21 cellular contexts compared by ENCODE assay signal in genomic region chr21:46504681-46505080, GRCh38. TPM values are rescaled to one million over a fixed set of nuclear protein-coding genes. Genes with fewer than 3 reads are reported as not detected.
A peak's percentile ranks its signal among the peaks of the same experiment; 100 is the strongest.
DNase-seq lines count a peak whose midpoint lies in the region; ATAC-seq and FAIRE-seq lines count a peak whose summit lies in the region.
"Had no signal": no experiment of that assay in that cellular context is flagged by ENCODE, and none has a peak within 500 bp of the region (broad histone marks: within the 10 kb centered on the region; RNA-seq: fewer than 3 reads in every experiment).

No MANE protein-coding gene starts in this region.

- peaks cover 21% of the 10 kb centered on the region for H3K36me3 ChIP-seq in CD4-positive, alpha-beta memory T cell (ENCODE audit: insufficient read depth, low read length)
- H3K36me3 ChIP-seq in naive thymus-derived CD4-positive, alpha-beta T cell (ENCODE audit: control insufficient read depth in 2 of 3, insufficient read depth in 3 of 3, low read length in 3 of 3), result peaks cover 0 to 53% (median 3%) of the 10 kb centered on the region in 3 experiments

- DNase-seq in activated naive CD4-positive, alpha-beta T cell treated with Interleukin-2 at 50 U/mL for 16 hours, result no peak
- DNase-seq in GM18507 (ENCODE audit: extremely low spot score, insufficient read length, low read depth), result no peak
- DNase-seq in T-helper 17 cell, result no peak
- no peak for DNase-seq in stimulated activated effector memory CD8-positive, alpha-beta T cell treated with anti-CD3 and anti-CD28 coated beads, Interleukin-12 subunit alpha, Interleukin-12 subunit beta, amount 100 ng/mL, for 72 hours (ENCODE audit: low spot score in 2 of 2)
- DNase-seq in NCI-H2081 (lab: John Stamatoyannopoulos, UW), result no peak
- no peak for DNase-seq in CD4-positive, alpha-beta memory T cell
- no peak for DNase-seq in naive thymus-derived CD4-positive, alpha-beta T cell
- DNase-seq: activated CD4-positive, alpha-beta T cell treated with anti-CD3 and anti-CD28 coated beads for 1 hour; gastrocnemius medialis; H9; KBM-7; NCI-H1694; NCI-H748 treated with DMSO at 0.1 percent for 48 hours; OCI-M1; Right ventricle myocardium superior had no signal

- peaks cover 24% of the 10 kb centered on the region for H3K4me1 ChIP-seq in CD4-positive, alpha-beta memory T cell (ENCODE audit: insufficient read depth, low read length)
- H3K4me1 ChIP-seq in naive thymus-derived CD4-positive, alpha-beta T cell (ENCODE audit: control insufficient read depth in 2 of 2, insufficient read depth in 2 of 2, low read length in 2 of 2), result peaks cover 7 to 12% of the 10 kb centered on the region in 2 donors
- H3K4me1 ChIP-seq: gastrocnemius medialis had no signal

- H3K9me3 Mint-ChIP-seq in activated naive CD4-positive, alpha-beta T cell treated with anti-CD3 and anti-CD28 coated beads, Interleukin-2, amount 50 U/mL, for 24 hours, result no peaks in the 10 kb centered on the region
- no peaks in the 10 kb centered on the region for H3K9me3 Mint-ChIP-seq in stimulated activated effector memory CD8-positive, alpha-beta T cell treated with anti-CD3 and anti-CD28 coated beads, Interleukin-12 subunit alpha, Interleukin-12 subunit beta, amount 100 ng/mL, for 72 hours
- no peaks in the 10 kb centered on the region for H3K9me3 Mint-ChIP-seq in CD4-positive, alpha-beta memory T cell
- H3K9me3 Mint-ChIP-seq in naive thymus-derived CD4-positive, alpha-beta T cell, result no peaks in the 10 kb centered on the region
- H3K9me3 Mint-ChIP-seq: activated T-helper 2 cell treated with anti-CD3 and anti-CD28 coated beads, Interferon-gamma antibody, Interleukin-2, Interleukin-4, amounts not matched to agents 10 μg/mL and 5 μg/mL and 100 μg/mL, durations not matched to agents 14 hours and 24 hours and 36 hours; H9 had no signal

- peak; percentile 50 for FAIRE-seq in GM18507 (lab: Jason Lieb, UNC)
- FAIRE-seq: colon, keratinocyte, TTC549 had no signal

- POLR2A ChIA-PET in CD4-positive, alpha-beta memory T cell (lab: Charles Lee; ENCODE audit: partially characterized antibody), result interaction anchor here (1.1 kb wide), 1 partner anchor 47 kb away, joined by 4 read pairs; no protein-coding TSS in a partner anchor
- POLR2A ChIA-PET in naive thymus-derived CD4-positive, alpha-beta T cell (lab: Charles Lee), result interaction anchor here (0.5 to 1.3 kb wide), 2 partner anchors 8 to 136 kb away, joined by 3 to 4 read pairs; no protein-coding TSS in a partner anchor

- intact Hi-C loops in CD4-positive, alpha-beta memory T cell (cut with micrococcal nuclease), result no loop called here
- intact Hi-C loops in naive thymus-derived CD4-positive, alpha-beta T cell (cut with micrococcal nuclease), result no loop called here

- CTCF ChIA-PET in CD4-positive, alpha-beta memory T cell (lab: Charles Lee; ENCODE audit: partially characterized antibody), result interaction anchor here (0.8 kb wide), 1 partner anchor 27 kb away, joined by 3 read pairs; no protein-coding TSS in a partner anchor
- CTCF ChIA-PET in naive thymus-derived CD4-positive, alpha-beta T cell (lab: Charles Lee), result interaction anchor here (0.6 kb wide), 1 partner anchor 99 kb away, joined by 3 read pairs; no protein-coding TSS in a partner anchor

- H3K27ac ChIP-seq in CD4-positive, alpha-beta memory T cell (ENCODE audit: low read depth, low read length), result no peak overlapping the region
- H3K27ac ChIP-seq in naive thymus-derived CD4-positive, alpha-beta T cell (ENCODE audit: low read depth, low read length), result no peak overlapping the region
- H3K27ac ChIP-seq: esophagus muscularis mucosa, gastrocnemius medialis had no signal

- H3K4me3 ChIP-seq in CD4-positive, alpha-beta memory T cell (ENCODE audit: low read length in 2 of 2), result no peak overlapping the region
- H3K4me3 ChIP-seq in naive thymus-derived CD4-positive, alpha-beta T cell (ENCODE audit: low read length), result no peak overlapping the region
- H3K4me3 ChIP-seq: esophagus muscularis mucosa, gastrocnemius medialis had no signal

- no peaks in the 10 kb centered on the region for H3K9me3 ChIP-seq in T-helper 17 cell (ENCODE audit: control insufficient read depth, low read length, poor library complexity, severe bottlenecking)
- no peaks in the 10 kb centered on the region for H3K9me3 ChIP-seq in CD4-positive, alpha-beta memory T cell (ENCODE audit: control insufficient read depth in 1 of 2, low read length in 2 of 2)
- no peaks in the 10 kb centered on the region for H3K9me3 ChIP-seq in naive thymus-derived CD4-positive, alpha-beta T cell (ENCODE audit: control insufficient read depth in 2 of 3, low read length in 3 of 3)
- H3K9me3 ChIP-seq: esophagus muscularis mucosa, gastrocnemius medialis had no signal

- H3K4me1 Mint-ChIP-seq in activated naive CD4-positive, alpha-beta T cell treated with anti-CD3 and anti-CD28 coated beads, Interleukin-2, amount 50 U/mL, for 24 hours, result peaks cover 23% of the 10 kb centered on the region
- peaks cover 11% of the 10 kb centered on the region for H3K4me1 Mint-ChIP-seq in T-helper 17 cell
- peaks cover 26% of the 10 kb centered on the region for H3K4me1 Mint-ChIP-seq in stimulated activated effector memory CD8-positive, alpha-beta T cell treated with anti-CD3 and anti-CD28 coated beads, Interleukin-12 subunit alpha, Interleukin-12 subunit beta, amount 100 ng/mL, for 72 hours
- H3K4me1 Mint-ChIP-seq in CD4-positive, alpha-beta memory T cell, result peaks cover 17 to 37% (median 30%) of the 10 kb centered on the region in 4 donors
- H3K4me1 Mint-ChIP-seq in naive thymus-derived CD4-positive, alpha-beta T cell, result peaks cover 5 to 34% (median 29%) of the 10 kb centered on the region in 7 donors
- H3K4me1 Mint-ChIP-seq: H9 had no signal

- ATAC-seq in T-helper 17 cell, result no peak
- ATAC-seq in stimulated activated effector memory CD8-positive, alpha-beta T cell treated with anti-CD3 and anti-CD28 coated beads, Interleukin-12 subunit alpha, Interleukin-12 subunit beta, amount 100 ng/mL, for 72 hours, result peak; percentile 76
- no peak for ATAC-seq in naive thymus-derived CD4-positive, alpha-beta T cell
- ATAC-seq: gastrocnemius medialis had no signal

- H3K36me3 Mint-ChIP-seq in activated naive CD4-positive, alpha-beta T cell treated with anti-CD3 and anti-CD28 coated beads, Interleukin-2, amount 50 U/mL, for 24 hours, result peaks cover 9% of the 10 kb centered on the region
- peaks cover 6% of the 10 kb centered on the region for H3K36me3 Mint-ChIP-seq in T-helper 17 cell (ENCODE audit: low read depth)
- H3K36me3 Mint-ChIP-seq in stimulated activated effector memory CD8-positive, alpha-beta T cell treated with anti-CD3 and anti-CD28 coated beads, Interleukin-12 subunit alpha, Interleukin-12 subunit beta, amount 100 ng/mL, for 72 hours, result peaks cover 64% of the 10 kb centered on the region
- peaks cover 30 to 43% of the 10 kb centered on the region in 2 donors for H3K36me3 Mint-ChIP-seq in CD4-positive, alpha-beta memory T cell
- H3K36me3 Mint-ChIP-seq in naive thymus-derived CD4-positive, alpha-beta T cell, result peaks cover 8 to 37% (median 33%) of the 10 kb centered on the region in 5 donors

- H3K27me3 ChIP-seq in CD4-positive, alpha-beta memory T cell (ENCODE audit: insufficient read depth, low read length), result no peaks in the 10 kb centered on the region
- no peaks in the 10 kb centered on the region for H3K27me3 ChIP-seq in naive thymus-derived CD4-positive, alpha-beta T cell (ENCODE audit: control insufficient read depth in 2 of 2, insufficient read depth in 2 of 2, low read length in 2 of 2)
- H3K27me3 ChIP-seq: esophagus muscularis mucosa, gastrocnemius medialis had no signal

- no peaks in the 10 kb centered on the region for H3K27me3 Mint-ChIP-seq in activated naive CD4-positive, alpha-beta T cell treated with anti-CD3 and anti-CD28 coated beads, Interleukin-2, amount 50 U/mL, for 24 hours
- no peaks in the 10 kb centered on the region for H3K27me3 Mint-ChIP-seq in T-helper 17 cell
- H3K27me3 Mint-ChIP-seq in CD4-positive, alpha-beta memory T cell, result no peaks in the 10 kb centered on the region
- H3K27me3 Mint-ChIP-seq in naive thymus-derived CD4-positive, alpha-beta T cell, result no peaks in the 10 kb centered on the region

- H3K27ac Mint-ChIP-seq in activated naive CD4-positive, alpha-beta T cell treated with anti-CD3 and anti-CD28 coated beads, Interleukin-2, amount 50 U/mL, for 24 hours, result peak overlapping the region; percentile 48
- peak overlapping the region; percentile 11 for H3K27ac Mint-ChIP-seq in T-helper 17 cell
- H3K27ac Mint-ChIP-seq in stimulated activated effector memory CD8-positive, alpha-beta T cell treated with anti-CD3 and anti-CD28 coated beads, Interleukin-12 subunit alpha, Interleukin-12 subunit beta, amount 100 ng/mL, for 72 hours, result peak overlapping the region; percentile 80
- H3K27ac Mint-ChIP-seq in CD4-positive, alpha-beta memory T cell, result peak overlapping the region in 3 of 7 donors; percentile 1 to 65 (median 48)
- peak overlapping the region in 3 of 9 donors; percentile 19 to 50 (median 48) for H3K27ac Mint-ChIP-seq in naive thymus-derived CD4-positive, alpha-beta T cell
- H3K27ac Mint-ChIP-seq: activated T-helper 2 cell treated with anti-CD3 and anti-CD28 coated beads, Interferon-gamma antibody, Interleukin-2, Interleukin-4, amounts not matched to agents 10 μg/mL and 5 μg/mL and 100 μg/mL, durations not matched to agents 14 hours and 24 hours and 36 hours had no signal

- H3K4me3 Mint-ChIP-seq in activated naive CD4-positive, alpha-beta T cell treated with anti-CD3 and anti-CD28 coated beads, Interleukin-2, amount 50 U/mL, for 24 hours, result no peak overlapping the region
- H3K4me3 Mint-ChIP-seq in T-helper 17 cell, result peak overlapping the region; percentile 47
- peak overlapping the region; percentile 55 for H3K4me3 Mint-ChIP-seq in stimulated activated effector memory CD8-positive, alpha-beta T cell treated with anti-CD3 and anti-CD28 coated beads, Interleukin-12 subunit alpha, Interleukin-12 subunit beta, amount 100 ng/mL, for 72 hours
- H3K4me3 Mint-ChIP-seq in CD4-positive, alpha-beta memory T cell, result peak overlapping the region in 3 of 8 donors; percentile 9 to 68 (median 59)
- H3K4me3 Mint-ChIP-seq in naive thymus-derived CD4-positive, alpha-beta T cell, result no peak overlapping the region
- H3K4me3 Mint-ChIP-seq: H9 had no signal

RNA-seq across cellular contexts. Expression of gene DIP2A, which starts 46.0 kb away (rescaled TPM):
- 10 to 100 TPM; 74.2 to 85.8 TPM for total RNA-seq in T-helper 17 cell
- 10 to 100 TPM; 94.6 to 95.9 TPM for total RNA-seq in CD4-positive, alpha-beta memory T cell
- 10 to 100 TPM; 14.1 to 17.8 TPM for polyA plus RNA-seq in CD4-positive, alpha-beta memory T cell
- 100 to 1,000 TPM in 4 of 5 experiments, 10 to 100 TPM in 1; 54.7 to 118 (median 108) TPM for total RNA-seq in naive thymus-derived CD4-positive, alpha-beta T cell
- polyA plus RNA-seq in naive thymus-derived CD4-positive, alpha-beta T cell, result 10 to 100 TPM; 16.9 to 22.9 TPM

Comparison
In these comparisons a context has a peak if more than half of its experiments do, and no peak if none do; other contexts are left out.
1. H3K4me3 Mint-ChIP-seq: peak in T-helper 17 cell (single experiment) and stimulated activated effector memory CD8-positive, alpha-beta T cell treated with anti-CD3 and anti-CD28 coated beads, Interleukin-12 subunit alpha, Interleukin-12 subunit beta, amount 100 ng/mL, for 72 hours (single experiment); none in activated naive CD4-positive, alpha-beta T cell treated with anti-CD3 and anti-CD28 coated beads, Interleukin-2, amount 50 U/mL, for 24 hours (single experiment) and naive thymus-derived CD4-positive, alpha-beta T cell (0 of 10).